In the genomic region with DNA sequence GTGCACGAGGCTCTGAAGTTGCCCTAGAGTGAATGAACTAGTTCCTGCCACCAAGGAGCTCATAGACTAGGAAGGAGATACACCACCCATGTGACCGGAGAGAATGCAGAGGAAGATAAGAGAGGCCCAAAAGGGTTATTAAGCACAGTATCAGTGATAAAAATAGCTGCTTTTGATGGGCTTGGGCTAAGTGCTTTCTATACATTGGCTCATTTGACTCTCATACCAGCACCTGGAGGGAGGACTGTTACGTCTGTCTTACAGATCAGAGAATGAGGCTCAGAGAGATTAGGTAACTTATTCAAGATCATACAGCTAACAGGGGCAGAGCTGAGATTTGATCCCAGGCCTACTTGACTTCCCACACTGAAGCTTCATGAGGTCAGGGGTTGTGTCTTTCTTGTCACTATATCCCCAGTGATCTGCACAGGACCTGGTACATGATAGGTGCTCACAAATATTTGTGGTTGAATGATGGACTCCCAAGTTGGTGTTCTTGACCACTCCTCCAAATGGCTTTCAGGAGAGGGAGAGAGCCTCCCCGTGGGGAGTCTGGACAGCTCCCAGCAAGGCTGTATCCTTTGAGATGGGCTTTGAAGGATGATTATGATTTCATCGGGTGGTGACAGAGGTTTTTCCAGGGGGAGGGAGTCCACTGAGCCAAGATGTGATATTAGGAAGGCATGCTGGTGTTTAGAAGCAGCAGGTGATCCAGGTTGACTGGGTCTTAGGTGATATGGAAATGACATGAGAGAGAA, we compare ENCODE assay signal across 1 cellular context.
TF ChIP-seq lines count a peak whose summit lies in the region.

No MANE protein-coding gene starts in this region.

TF ChIP-seq in GM23338, 12 proteins besides CTCF, POLR2A, EP300 and RAD21:
- TF ChIP-seq, protein P1, sequence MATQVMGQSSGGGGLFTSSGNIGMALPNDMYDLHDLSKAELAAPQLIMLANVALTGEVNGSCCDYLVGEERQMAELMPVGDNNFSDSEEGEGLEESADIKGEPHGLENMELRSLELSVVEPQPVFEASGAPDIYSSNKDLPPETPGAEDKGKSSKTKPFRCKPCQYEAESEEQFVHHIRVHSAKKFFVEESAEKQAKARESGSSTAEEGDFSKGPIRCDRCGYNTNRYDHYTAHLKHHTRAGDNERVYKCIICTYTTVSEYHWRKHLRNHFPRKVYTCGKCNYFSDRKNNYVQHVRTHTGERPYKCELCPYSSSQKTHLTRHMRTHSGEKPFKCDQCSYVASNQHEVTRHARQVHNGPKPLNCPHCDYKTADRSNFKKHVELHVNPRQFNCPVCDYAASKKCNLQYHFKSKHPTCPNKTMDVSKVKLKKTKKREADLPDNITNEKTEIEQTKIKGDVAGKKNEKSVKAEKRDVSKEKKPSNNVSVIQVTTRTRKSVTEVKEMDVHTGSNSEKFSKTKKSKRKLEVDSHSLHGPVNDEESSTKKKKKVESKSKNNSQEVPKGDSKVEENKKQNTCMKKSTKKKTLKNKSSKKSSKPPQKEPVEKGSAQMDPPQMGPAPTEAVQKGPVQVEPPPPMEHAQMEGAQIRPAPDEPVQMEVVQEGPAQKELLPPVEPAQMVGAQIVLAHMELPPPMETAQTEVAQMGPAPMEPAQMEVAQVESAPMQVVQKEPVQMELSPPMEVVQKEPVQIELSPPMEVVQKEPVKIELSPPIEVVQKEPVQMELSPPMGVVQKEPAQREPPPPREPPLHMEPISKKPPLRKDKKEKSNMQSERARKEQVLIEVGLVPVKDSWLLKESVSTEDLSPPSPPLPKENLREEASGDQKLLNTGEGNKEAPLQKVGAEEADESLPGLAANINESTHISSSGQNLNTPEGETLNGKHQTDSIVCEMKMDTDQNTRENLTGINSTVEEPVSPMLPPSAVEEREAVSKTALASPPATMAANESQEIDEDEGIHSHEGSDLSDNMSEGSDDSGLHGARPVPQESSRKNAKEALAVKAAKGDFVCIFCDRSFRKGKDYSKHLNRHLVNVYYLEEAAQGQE (IDR thresholded peaks at IDR 0.05; ENCODE audit: unreplicated experiment): no peak
- no peak for TF ChIP-seq NANOG (IDR thresholded peaks at IDR 0.05; ENCODE audit: borderline replicate concordance)
- no peak for TF ChIP-seq ZNF331 (CRISPR knock-in tag; IDR thresholded peaks at IDR 0.05; ENCODE audit: low read depth)
- TF ChIP-seq, protein P2, sequence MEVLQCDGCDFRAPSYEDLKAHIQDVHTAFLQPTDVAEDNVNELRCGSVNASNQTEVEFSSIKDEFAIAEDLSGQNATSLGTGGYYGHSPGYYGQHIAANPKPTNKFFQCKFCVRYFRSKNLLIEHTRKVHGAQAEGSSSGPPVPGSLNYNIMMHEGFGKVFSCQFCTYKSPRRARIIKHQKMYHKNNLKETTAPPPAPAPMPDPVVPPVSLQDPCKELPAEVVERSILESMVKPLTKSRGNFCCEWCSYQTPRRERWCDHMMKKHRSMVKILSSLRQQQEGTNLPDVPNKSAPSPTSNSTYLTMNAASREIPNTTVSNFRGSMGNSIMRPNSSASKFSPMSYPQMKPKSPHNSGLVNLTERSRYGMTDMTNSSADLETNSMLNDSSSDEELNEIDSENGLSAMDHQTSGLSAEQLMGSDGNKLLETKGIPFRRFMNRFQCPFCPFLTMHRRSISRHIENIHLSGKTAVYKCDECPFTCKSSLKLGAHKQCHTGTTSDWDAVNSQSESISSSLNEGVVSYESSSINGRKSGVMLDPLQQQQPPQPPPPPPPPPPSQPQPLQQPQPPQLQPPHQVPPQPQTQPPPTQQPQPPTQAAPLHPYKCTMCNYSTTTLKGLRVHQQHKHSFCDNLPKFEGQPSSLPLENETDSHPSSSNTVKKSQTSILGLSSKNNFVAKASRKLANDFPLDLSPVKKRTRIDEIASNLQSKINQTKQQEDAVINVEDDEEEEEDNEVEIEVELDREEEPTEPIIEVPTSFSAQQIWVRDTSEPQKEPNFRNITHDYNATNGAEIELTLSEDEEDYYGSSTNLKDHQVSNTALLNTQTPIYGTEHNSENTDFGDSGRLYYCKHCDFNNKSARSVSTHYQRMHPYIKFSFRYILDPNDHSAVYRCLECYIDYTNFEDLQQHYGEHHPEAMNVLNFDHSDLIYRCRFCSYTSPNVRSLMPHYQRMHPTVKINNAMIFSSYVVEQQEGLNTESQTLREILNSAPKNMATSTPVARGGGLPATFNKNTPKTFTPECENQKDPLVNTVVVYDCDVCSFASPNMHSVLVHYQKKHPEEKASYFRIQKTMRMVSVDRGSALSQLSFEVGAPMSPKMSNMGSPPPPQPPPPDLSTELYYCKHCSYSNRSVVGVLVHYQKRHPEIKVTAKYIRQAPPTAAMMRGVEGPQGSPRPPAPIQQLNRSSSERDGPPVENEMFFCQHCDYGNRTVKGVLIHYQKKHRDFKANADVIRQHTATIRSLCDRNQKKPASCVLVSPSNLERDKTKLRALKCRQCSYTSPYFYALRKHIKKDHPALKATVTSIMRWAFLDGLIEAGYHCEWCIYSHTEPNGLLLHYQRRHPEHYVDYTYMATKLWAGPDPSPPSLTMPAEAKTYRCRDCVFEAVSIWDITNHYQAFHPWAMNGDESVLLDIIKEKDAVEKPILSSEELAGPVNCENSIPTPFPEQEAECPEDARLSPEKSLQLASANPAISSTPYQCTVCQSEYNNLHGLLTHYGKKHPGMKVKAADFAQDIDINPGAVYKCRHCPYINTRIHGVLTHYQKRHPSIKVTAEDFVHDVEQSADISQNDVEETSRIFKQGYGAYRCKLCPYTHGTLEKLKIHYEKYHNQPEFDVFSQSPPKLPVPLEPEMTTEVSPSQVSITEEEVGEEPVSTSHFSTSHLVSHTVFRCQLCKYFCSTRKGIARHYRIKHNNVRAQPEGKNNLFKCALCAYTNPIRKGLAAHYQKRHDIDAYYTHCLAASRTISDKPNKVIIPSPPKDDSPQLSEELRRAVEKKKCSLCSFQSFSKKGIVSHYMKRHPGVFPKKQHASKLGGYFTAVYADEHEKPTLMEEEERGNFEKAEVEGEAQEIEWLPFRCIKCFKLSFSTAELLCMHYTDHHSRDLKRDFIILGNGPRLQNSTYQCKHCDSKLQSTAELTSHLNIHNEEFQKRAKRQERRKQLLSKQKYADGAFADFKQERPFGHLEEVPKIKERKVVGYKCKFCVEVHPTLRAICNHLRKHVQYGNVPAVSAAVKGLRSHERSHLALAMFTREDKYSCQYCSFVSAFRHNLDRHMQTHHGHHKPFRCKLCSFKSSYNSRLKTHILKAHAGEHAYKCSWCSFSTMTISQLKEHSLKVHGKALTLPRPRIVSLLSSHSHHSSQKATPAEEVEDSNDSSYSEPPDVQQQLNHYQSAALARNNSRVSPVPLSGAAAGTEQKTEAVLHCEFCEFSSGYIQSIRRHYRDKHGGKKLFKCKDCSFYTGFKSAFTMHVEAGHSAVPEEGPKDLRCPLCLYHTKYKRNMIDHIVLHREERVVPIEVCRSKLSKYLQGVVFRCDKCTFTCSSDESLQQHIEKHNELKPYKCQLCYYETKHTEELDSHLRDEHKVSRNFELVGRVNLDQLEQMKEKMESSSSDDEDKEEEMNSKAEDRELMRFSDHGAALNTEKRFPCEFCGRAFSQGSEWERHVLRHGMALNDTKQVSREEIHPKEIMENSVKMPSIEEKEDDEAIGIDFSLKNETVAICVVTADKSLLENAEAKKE (CRISPR knock-in tag; IDR thresholded peaks at IDR 0.05): no peak
- TF ChIP-seq POLR2AphosphoS5 (IDR thresholded peaks at IDR 0.05; ENCODE audit: low read depth): no peak
- TF ChIP-seq JUNB (IDR thresholded peaks at IDR 0.05; ENCODE audit: unreplicated experiment): no peak
- TF ChIP-seq CREB1 (CRISPR knock-in tag; IDR thresholded peaks at IDR 0.05; ENCODE audit: low read depth): no peak
- no peak for TF ChIP-seq EZH2 (IDR thresholded peaks at IDR 0.05; ENCODE audit: low read depth, unreplicated experiment)
- no peak for TF ChIP-seq STAT1 (IDR thresholded peaks at IDR 0.05; ENCODE audit: unreplicated experiment)
- no peak for TF ChIP-seq EZH2phosphoT487 (IDR thresholded peaks at IDR 0.05; ENCODE audit: unreplicated experiment)
- TF ChIP-seq, protein P3, sequence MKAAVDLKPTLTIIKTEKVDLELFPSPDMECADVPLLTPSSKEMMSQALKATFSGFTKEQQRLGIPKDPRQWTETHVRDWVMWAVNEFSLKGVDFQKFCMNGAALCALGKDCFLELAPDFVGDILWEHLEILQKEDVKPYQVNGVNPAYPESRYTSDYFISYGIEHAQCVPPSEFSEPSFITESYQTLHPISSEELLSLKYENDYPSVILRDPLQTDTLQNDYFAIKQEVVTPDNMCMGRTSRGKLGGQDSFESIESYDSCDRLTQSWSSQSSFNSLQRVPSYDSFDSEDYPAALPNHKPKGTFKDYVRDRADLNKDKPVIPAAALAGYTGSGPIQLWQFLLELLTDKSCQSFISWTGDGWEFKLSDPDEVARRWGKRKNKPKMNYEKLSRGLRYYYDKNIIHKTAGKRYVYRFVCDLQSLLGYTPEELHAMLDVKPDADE (IDR thresholded peaks at IDR 0.05): no peak
- TF ChIP-seq ZNF114 (CRISPR knock-in tag; IDR thresholded peaks at IDR 0.05): no peak
